Comparison of ENCODE assay signal across 29 cellular contexts in genomic region chr12:32158525-32158924, GRCh38.
"Had no signal": no experiment of that assay in that cellular context is flagged by ENCODE, and none has a peak within 500 bp of the region (broad histone marks: within the 10 kb centered on the region; RNA-seq: fewer than 3 reads in every experiment).

No MANE protein-coding gene starts in this region.

- H3K27me3 ChIP-seq: breast epithelium had no signal

- H3K4me2 ChIP-seq: PC-9 had no signal

- H3K9me3 Mint-ChIP-seq: activated B cell treated with CpG ODN at 0.5 μM for 24 hours; activated CD8-positive, alpha-beta T cell treated with anti-CD3 and anti-CD28 coated beads for 36 hours; activated naive CD8-positive, alpha-beta T cell treated with anti-CD3 and anti-CD28 coated beads for 36 hours; activated T-cell treated with anti-CD3 and anti-CD28 coated beads, Interleukin-2, amount 50 U/mL, for 72 hours; activated T-helper 17 cell treated with anti-CD3 and anti-CD28 coated beads, Interleukin-2, amount 50 U/mL, for 72 hours had no signal

- H3K4me3 ChIP-seq: breast epithelium, PC-9, SK-N-MC had no signal

- H3K27ac Mint-ChIP-seq: activated B cell treated with CpG ODN at 0.5 μM for 24 hours; activated CD8-positive, alpha-beta T cell treated with anti-CD3 and anti-CD28 coated beads for 36 hours; activated naive CD8-positive, alpha-beta T cell treated with anti-CD3 and anti-CD28 coated beads for 36 hours; activated T-cell treated with anti-CD3 and anti-CD28 coated beads, Interleukin-2, amount 50 U/mL, for 72 hours; activated T-helper 17 cell treated with anti-CD3 and anti-CD28 coated beads, Interleukin-2, amount 50 U/mL, for 72 hours had no signal

- H3K27ac ChIP-seq: breast epithelium, PC-9, RWPE1, SK-N-MC had no signal

- H3K27me3 Mint-ChIP-seq: activated B cell treated with CpG ODN at 0.5 μM for 24 hours; activated CD8-positive, alpha-beta T cell treated with anti-CD3 and anti-CD28 coated beads for 36 hours; activated naive CD8-positive, alpha-beta T cell treated with anti-CD3 and anti-CD28 coated beads for 36 hours; activated T-helper 17 cell treated with anti-CD3 and anti-CD28 coated beads, Interleukin-2, amount 50 U/mL, for 72 hours had no signal

- DNase-seq: activated B cell treated with CpG ODN at 0.5 μM for 24 hours; activated CD4-positive, alpha-beta T cell treated with anti-CD3 and anti-CD28 coated beads for 4 hours; activated CD4-positive, alpha-beta T cell treated with anti-CD3 and anti-CD28 coated beads, Interleukin-2, amount 50 U/mL, for 4 hours; activated CD4-positive, CD25-positive, alpha-beta regulatory T cell treated with anti-CD3 and anti-CD28 coated beads, Interleukin-2, amount 50 U/mL, for 72 hours; activated CD8-positive, alpha-beta T cell treated with anti-CD3 and anti-CD28 coated beads for 36 hours; activated effector memory CD4-positive, alpha-beta T cell treated with anti-CD3 and anti-CD28 coated beads, Interleukin-2, amount 50 U/mL, for 16 hours; activated naive CD4-positive, alpha-beta T cell; activated naive CD4-positive, alpha-beta T cell treated with anti-CD3 and anti-CD28 coated beads, Interleukin-2, amount 50 U/mL, for 16 hours; activated naive CD8-positive, alpha-beta T cell treated with anti-CD3 and anti-CD28 coated beads for 36 hours; activated T-cell treated with anti-CD3 and anti-CD28 coated beads, Interleukin-2, amount 50 U/mL, for 1 hour; activated T-cell treated with anti-CD3 and anti-CD28 coated beads, Interleukin-2, amount 50 U/mL, for 72 hours; amniotic stem cell; aorta; Karpas-422; KBM-7; NCI-H1105; NCI-H1417 treated with DMSO at 0.1 percent for 48 hours; NCI-H187 treated with DMSO at 0.1 percent for 48 hours; NCI-H2081; NCI-H2171 treated with DMSO at 0.1 percent for 48 hours; NCI-H2227 treated with DMSO at 0.1 percent for 48 hours; NCI-H524 treated with DMSO at 0.1 percent for 48 hours; PC-9; T1000 had no signal

- H3K36me3 ChIP-seq: breast epithelium had no signal

- H3K4me1 ChIP-seq: breast epithelium had no signal

- H3K4me1 Mint-ChIP-seq: activated B cell treated with CpG ODN at 0.5 μM for 24 hours; activated naive CD8-positive, alpha-beta T cell treated with anti-CD3 and anti-CD28 coated beads for 36 hours had no signal

- H2AFZ ChIP-seq: PC-9 had no signal

- H3K9me3 ChIP-seq: breast epithelium had no signal

- ATAC-seq: activated CD8-positive, alpha-beta T cell treated with anti-CD3 and anti-CD28 coated beads for 36 hours; activated T-cell treated with anti-CD3 and anti-CD28 coated beads, Interleukin-2, amount 50 U/mL, for 72 hours; activated T-helper 17 cell treated with anti-CD3 and anti-CD28 coated beads, Interleukin-2, amount 50 U/mL, for 72 hours; Right ventricle myocardium inferior had no signal

- H3K4me3 Mint-ChIP-seq: activated B cell treated with CpG ODN at 0.5 μM for 24 hours; activated CD8-positive, alpha-beta T cell treated with anti-CD3 and anti-CD28 coated beads for 36 hours; activated naive CD8-positive, alpha-beta T cell treated with anti-CD3 and anti-CD28 coated beads for 36 hours; activated T-cell treated with anti-CD3 and anti-CD28 coated beads, Interleukin-2, amount 50 U/mL, for 72 hours; activated T-helper 17 cell treated with anti-CD3 and anti-CD28 coated beads, Interleukin-2, amount 50 U/mL, for 72 hours had no signal
